15 cellular contexts compared by ENCODE assay signal in the genomic region with DNA sequence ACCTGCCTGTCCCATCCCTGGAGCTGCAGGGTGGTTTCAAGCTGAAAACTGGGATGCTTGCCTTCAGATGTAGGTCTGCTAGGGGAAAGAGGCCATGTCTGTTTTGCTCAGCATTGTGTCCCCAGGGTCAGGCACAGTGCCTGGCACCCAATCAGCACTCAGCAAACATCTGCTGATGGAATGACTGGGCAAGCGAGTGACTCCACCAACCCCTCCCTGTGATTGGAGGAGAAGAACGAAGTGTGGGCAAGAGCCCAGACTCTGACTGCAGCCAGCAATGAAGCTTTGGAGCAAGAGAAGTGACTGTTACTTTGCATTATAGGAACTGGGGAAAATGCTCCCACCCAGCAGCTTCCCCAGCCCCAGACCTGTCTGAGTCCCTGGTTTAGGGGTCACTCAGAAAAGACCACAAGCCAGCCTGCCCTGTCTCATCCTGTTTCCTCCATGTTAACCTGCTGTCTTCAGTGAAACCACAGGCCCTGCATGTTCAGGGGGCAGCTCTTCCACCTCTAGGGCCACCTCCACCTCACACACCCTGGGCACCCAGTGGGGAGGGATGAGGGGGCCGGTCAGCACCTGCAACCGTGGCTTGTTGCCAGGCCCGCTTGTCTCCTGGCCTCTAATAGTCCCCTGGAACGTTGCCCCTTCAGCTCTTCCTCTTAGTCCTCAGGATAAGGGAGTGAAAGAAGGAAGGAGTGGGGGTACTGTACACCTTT.
A peak's percentile ranks its signal among the peaks of the same experiment; 100 is the strongest.
DNase-seq lines count a peak whose midpoint lies in the region; ATAC-seq lines count a peak whose summit lies in the region.
"Had no signal": no experiment of that assay in that cellular context is flagged by ENCODE, and none has a peak within 500 bp of the region (broad histone marks: within the 10 kb centered on the region; RNA-seq: fewer than 3 reads in every experiment).

No MANE protein-coding gene starts in this region.

- ATAC-seq in HG02981 (IDR thresholded peaks at IDR 0.05; ENCODE audit: unreplicated experiment) (no peak), HG02623 (IDR thresholded peaks at IDR 0.05; ENCODE audit: unreplicated experiment) (no peak)
- ATAC-seq: foreskin keratinocyte had no signal

- DNase-seq in HT1080 (ENCODE audit: low read depth), result peak; percentile 7
- DNase-seq in hypothalamus (lab: John Stamatoyannopoulos, UW), result peak in 42 of 51 donors; percentile 20 to 94 (median 79)
- DNase-seq in stromal cell of bone marrow (ENCODE audit: low read depth), result peak; percentile 24
- no peak for DNase-seq in NCI-H187 treated with DMSO at 0.1 percent for 48 hours (lab: John Stamatoyannopoulos, UW)
- DNase-seq in activated effector memory CD4-positive, alpha-beta T cell treated with Interleukin-2 at 50 U/mL for 16 hours, result no peak
- DNase-seq: activated T-cell treated with anti-CD3 and anti-CD28 coated beads for 4 hours, foreskin keratinocyte, H9, kidney, naive B cell, NCI-H2227 treated with DMSO at 0.1 percent for 48 hours, OCI-M1 had no signal

- H3K27ac ChIP-seq in cingulate gyrus (ENCODE audit: low read depth, low read length), result peak overlapping the region; percentile 92
- H3K27ac ChIP-seq: foreskin keratinocyte had no signal

Comparison
In these comparisons a context has a peak if more than half of its experiments do, and no peak if none do; other contexts are left out.
1. DNase-seq: peak in HT1080 (single experiment), hypothalamus (42 of 51) and stromal cell of bone marrow (single experiment); none in NCI-H187 treated with DMSO at 0.1 percent for 48 hours (single experiment) and activated effector memory CD4-positive, alpha-beta T cell treated with Interleukin-2 at 50 U/mL for 16 hours (single experiment).